ENCODE assay signal across 8 cellular contexts in the genomic region with DNA sequence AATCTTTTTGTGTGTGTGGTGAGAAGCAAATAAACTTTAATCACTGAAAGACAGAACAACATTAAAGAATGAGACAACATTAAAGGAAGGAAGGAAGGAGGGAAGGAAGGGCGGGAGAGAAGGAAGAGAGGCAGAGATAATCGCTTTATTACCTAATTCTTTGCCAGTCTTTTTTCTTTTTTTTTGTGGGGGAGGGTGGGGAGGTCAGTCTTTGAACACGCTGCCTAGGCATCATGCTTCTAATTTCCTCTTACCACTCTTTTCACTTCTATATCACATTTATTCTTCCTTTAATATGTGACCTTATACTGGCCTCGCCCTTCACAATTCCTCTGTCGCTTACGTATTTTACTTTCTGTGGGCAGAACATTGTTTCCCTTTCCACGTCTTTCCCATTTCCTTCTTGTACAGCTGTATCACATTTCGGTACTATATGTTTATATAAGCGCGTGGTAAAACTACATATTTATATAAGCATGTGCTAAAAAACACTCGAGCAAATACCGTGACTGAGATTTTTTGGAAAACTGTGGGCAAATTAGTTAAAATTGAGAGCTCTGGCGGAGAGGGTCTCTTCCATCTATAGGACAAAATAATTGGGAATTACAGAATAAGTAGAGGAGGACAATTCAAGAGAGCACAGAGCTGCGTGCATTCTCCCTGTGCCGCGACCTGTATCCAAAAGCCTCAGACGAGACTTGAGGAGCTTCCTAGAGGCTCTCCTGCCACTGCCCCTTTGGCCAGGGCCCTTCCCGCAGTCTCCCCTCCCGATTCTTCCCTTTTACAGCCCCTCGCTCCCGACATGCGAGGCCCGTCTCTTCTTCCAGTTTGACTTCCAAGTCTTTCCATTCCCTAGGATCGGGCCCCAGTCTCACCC. TPM values are rescaled to one million over a fixed set of nuclear protein-coding genes. Genes with fewer than 3 reads are reported as not detected.
DNase-seq lines count a peak whose midpoint lies in the region; ATAC-seq and TF ChIP-seq lines count a peak whose summit lies in the region.

No MANE protein-coding gene starts in this region.

- TF ChIP-seq CTCF in MM.1S (IDR thresholded peaks at IDR 0.05; ENCODE audit: low read length) (no peak), uterus (IDR thresholded peaks at IDR 0.05) (no peak)

- H3K36me3 ChIP-seq in MM.1S (replicated peaks; ENCODE audit: insufficient read depth, low read length), result no peaks in the 10 kb centered on the region
- no peaks in the 10 kb centered on the region for H3K36me3 ChIP-seq in uterus

- no peaks in the 10 kb centered on the region for H3K36me3 Mint-ChIP-seq in dendritic cell treated with granulocyte-macrophage colony-stimulating factor and Interleukin-4, amounts not matched to agents 40 ng/mL and 50 ng/mL, for 4 days (ENCODE audit: low read depth)

- H3K27ac ChIP-seq in MM.1S (ENCODE audit: low read length) (no peak overlapping the region), uterus (peak overlapping the region; percentile 50 to 71)

- no peaks in the 10 kb centered on the region for H3F3A ChIP-seq in MM.1S (ENCODE audit: insufficient read depth, low read length)

- H3K4me3 Mint-ChIP-seq in dendritic cell treated with granulocyte-macrophage colony-stimulating factor and Interleukin-4, amounts not matched to agents 40 ng/mL and 50 ng/mL, for 4 days, result peak overlapping the region; percentile 34

- no peaks in the 10 kb centered on the region for H4K20me1 ChIP-seq in MM.1S (ENCODE audit: insufficient read depth, low read length)

- no peaks in the 10 kb centered on the region for H3K79me2 ChIP-seq in MM.1S (ENCODE audit: low read length)

- peak overlapping the region; percentile 31; the same call in 1 of the 2 replicates for H3K4me3 ChIP-seq in MM.1S (ENCODE audit: low read length)
- peak overlapping the region; percentile 44 to 68 for H3K4me3 ChIP-seq in uterus

- DNase-seq in DMS114 treated with DMSO at 0.1 percent for 48 hours (lab: John Stamatoyannopoulos, UW; ENCODE audit: unreplicated experiment) (peak; percentile 27), MM.1S (no peak), lung microvascular endothelial cell (ENCODE audit: low read depth in 2 of 2) (peak; percentile 5 to 23), uterus (no peak)

- peaks cover 16% of the 10 kb centered on the region for H3K4me1 Mint-ChIP-seq in dendritic cell treated with granulocyte-macrophage colony-stimulating factor and Interleukin-4, amounts not matched to agents 40 ng/mL and 50 ng/mL, for 4 days (ENCODE audit: low read depth)

- intact Hi-C loops in dendritic cell treated with granulocyte-macrophage colony-stimulating factor and Interleukin-4, amounts not matched to agents 40 ng/mL and 50 ng/mL, for 4 days (cut with micrococcal nuclease), result no loop called here
- intact Hi-C loops in uterus (cut with DNase I; ENCODE audit: low total_unique reads), result no loop called here

- H3K9me3 ChIP-seq in MM.1S (replicated peaks; ENCODE audit: insufficient read depth, low read length), result no peaks in the 10 kb centered on the region
- no peaks in the 10 kb centered on the region for H3K9me3 ChIP-seq in uterus

- no peak overlapping the region for H2AFZ ChIP-seq in MM.1S (ENCODE audit: low read length)

- H3K4me2 ChIP-seq in MM.1S (ENCODE audit: low read depth, low read length), result peak overlapping the region; percentile 55; the same call in 1 of the 2 replicates

- H3K9ac ChIP-seq in MM.1S (ENCODE audit: low read length), result no peak overlapping the region

- H3K27ac Mint-ChIP-seq in dendritic cell treated with granulocyte-macrophage colony-stimulating factor and Interleukin-4, amounts not matched to agents 40 ng/mL and 50 ng/mL, for 4 days, result no peak overlapping the region

- no peaks in the 10 kb centered on the region for H3K9me3 Mint-ChIP-seq in dendritic cell treated with granulocyte-macrophage colony-stimulating factor and Interleukin-4, amounts not matched to agents 40 ng/mL and 50 ng/mL, for 4 days

- peaks cover 54% of the 10 kb centered on the region for H3K27me3 Mint-ChIP-seq in dendritic cell treated with granulocyte-macrophage colony-stimulating factor and Interleukin-4, amounts not matched to agents 40 ng/mL and 50 ng/mL, for 4 days

- H3K27me3 ChIP-seq in MM.1S (replicated peaks; ENCODE audit: insufficient read depth, low read length), result no peaks in the 10 kb centered on the region
- H3K27me3 ChIP-seq in uterus, result no peaks in the 10 kb centered on the region

- no peaks in the 10 kb centered on the region for H3K4me1 ChIP-seq in MM.1S (ENCODE audit: low read length)
- no peaks in the 10 kb centered on the region for H3K4me1 ChIP-seq in uterus

- no peak for TF ChIP-seq POLR2A in uterus (IDR thresholded peaks at IDR 0.05)

- ATAC-seq in GM21367 (IDR thresholded peaks at IDR 0.05; ENCODE audit: unreplicated experiment) (no peak), HG02588 (IDR thresholded peaks at IDR 0.05; ENCODE audit: unreplicated experiment) (no peak), HG03520 (IDR thresholded peaks at IDR 0.05; ENCODE audit: unreplicated experiment) (no peak)

- no peaks in the 10 kb centered on the region for H3K9me2 ChIP-seq in MM.1S (replicated peaks; ENCODE audit: insufficient read depth, low read length)

RNA-seq across cellular contexts. Expression of gene PRKAA2, which starts 0.8 kb away (rescaled TPM):
- 1.7 and 4.0 TPM in 2 replicates for total RNA-seq in lung microvascular endothelial cell
- total RNA-seq in uterus, result 1 to 10 TPM; 2.8 to 10.0 (median 7.4) TPM

Comparison
In these comparisons a context has a peak if more than half of its experiments do, and no peak if none do; other contexts are left out.
1. DNase-seq: peak in DMS114 treated with DMSO at 0.1 percent for 48 hours (single experiment) and lung microvascular endothelial cell (2 of 2); none in MM.1S (single experiment) and uterus (0 of 2).